Comparison of ENCODE assay signal across 9 cellular contexts in the genomic region with DNA sequence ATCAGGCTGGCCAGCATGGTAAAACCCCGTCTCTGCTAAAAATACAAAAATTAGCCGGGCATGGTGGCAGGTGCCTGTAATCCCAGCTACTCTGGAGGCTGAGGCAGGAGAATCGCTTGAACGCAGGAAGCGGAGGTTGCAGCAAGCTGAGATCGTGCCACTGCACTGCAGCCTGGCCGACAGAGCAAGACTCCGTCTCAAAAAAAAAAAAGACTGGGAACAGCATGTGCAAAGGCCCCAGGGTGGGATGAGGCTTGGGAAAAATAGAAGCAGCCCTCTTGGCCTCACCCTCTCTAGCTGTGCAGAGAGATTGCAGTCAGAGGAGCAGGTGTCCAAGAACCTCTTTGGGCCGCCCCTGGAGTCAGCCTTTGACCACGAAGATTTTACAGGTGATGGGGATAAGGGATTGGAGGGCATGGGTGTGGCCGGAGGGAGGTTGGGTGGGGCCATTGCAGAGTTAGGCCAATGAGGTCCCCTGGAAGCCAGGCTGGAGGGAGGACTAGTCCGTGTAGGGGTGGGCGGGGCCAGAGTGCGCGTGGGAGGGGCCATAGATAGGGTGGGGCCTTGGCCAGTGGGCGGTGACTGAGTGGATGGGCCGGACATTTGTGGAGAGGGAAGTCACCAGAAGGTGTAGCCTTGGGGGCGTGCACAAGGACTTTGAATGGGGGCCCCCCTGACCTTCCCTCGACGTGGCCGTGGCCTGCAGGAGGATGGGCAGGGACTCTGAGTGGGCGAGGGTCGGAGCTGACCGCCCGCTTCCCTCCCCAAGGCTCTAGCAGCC. TPM values are rescaled to one million over a fixed set of nuclear protein-coding genes. Genes with fewer than 3 reads are reported as not detected.
DNase-seq lines count a peak whose midpoint lies in the region; ATAC-seq and TF ChIP-seq lines count a peak whose summit lies in the region.
"Had no signal": no experiment of that assay in that cellular context is flagged by ENCODE, and none has a peak within 500 bp of the region (broad histone marks: within the 10 kb centered on the region; RNA-seq: fewer than 3 reads in every experiment).

No MANE protein-coding gene starts in this region.

- no peaks in the 10 kb centered on the region for H3K9me2 ChIP-seq in Karpas-422 (replicated peaks; ENCODE audit: insufficient read depth, low read length)

- intact Hi-C loops in activated CD4-positive, alpha-beta memory T cell treated with anti-CD3 and anti-CD28 coated beads for 36 hours (cut with micrococcal nuclease), result no loop called here

- TF ChIP-seq CTCF in foreskin keratinocyte (conservative IDR thresholded peaks at IDR 0.05) (no peak), parathyroid adenoma (IDR thresholded peaks at IDR 0.05) (no peak)

- H3K9ac ChIP-seq in Karpas-422 (ENCODE audit: low read length) (no peak overlapping the region), parathyroid adenoma (no peak overlapping the region)

- no peaks in the 10 kb centered on the region for H3K9me3 ChIP-seq in CD4-positive, CD25-positive, alpha-beta regulatory T cell (ENCODE audit: control insufficient read depth in 2 of 2, low read length in 2 of 2)
- H3K9me3 ChIP-seq in Karpas-422 (ENCODE audit: low read length), result no peaks in the 10 kb centered on the region
- H3K9me3 ChIP-seq in parathyroid adenoma (ENCODE audit: control insufficient read depth, low read length), result no peaks in the 10 kb centered on the region

- ATAC-seq in CD4-positive, CD25-positive, alpha-beta regulatory T cell (ENCODE audit: low read depth in 2 of 2), result peak; percentile 24 to 43
- peak; percentile 78 for ATAC-seq in foreskin keratinocyte

- no peaks in the 10 kb centered on the region for H3K27me3 Mint-ChIP-seq in CD4-positive, CD25-positive, alpha-beta regulatory T cell
- H3K27me3 Mint-ChIP-seq in activated CD4-positive, alpha-beta memory T cell treated with anti-CD3 and anti-CD28 coated beads for 36 hours, result no peaks in the 10 kb centered on the region

- no peaks in the 10 kb centered on the region for H3K27me3 ChIP-seq in CD4-positive, CD25-positive, alpha-beta regulatory T cell (ENCODE audit: control insufficient read depth, insufficient read depth, low read length)
- no peaks in the 10 kb centered on the region for H3K27me3 ChIP-seq in Karpas-422 (ENCODE audit: low read length)
- H3K27me3 ChIP-seq in foreskin keratinocyte, result no peaks in the 10 kb centered on the region
- H3K27me3 ChIP-seq in parathyroid adenoma (ENCODE audit: control insufficient read depth, insufficient read depth, low read length), result no peaks in the 10 kb centered on the region

- H3K4me1 Mint-ChIP-seq in CD4-positive, CD25-positive, alpha-beta regulatory T cell, result peaks cover 0 to 22% (median 10%) of the 10 kb centered on the region in 4 donors
- H3K4me1 Mint-ChIP-seq in activated CD4-positive, alpha-beta memory T cell treated with anti-CD3 and anti-CD28 coated beads for 36 hours (ENCODE audit: low read depth), result peaks cover 8% of the 10 kb centered on the region

- H3K79me2 ChIP-seq in Karpas-422 (ENCODE audit: low read length) (no peaks in the 10 kb centered on the region), parathyroid adenoma (no peaks in the 10 kb centered on the region)

- H3K4me3 ChIP-seq in CD4-positive, CD25-positive, alpha-beta regulatory T cell (ENCODE audit: low read depth, low read length), result no peak overlapping the region
- H3K4me3 ChIP-seq in Karpas-422 (ENCODE audit: low read length) (no peak overlapping the region), parathyroid adenoma (ENCODE audit: low read depth, low read length) (no peak overlapping the region)

- H3K9me3 Mint-ChIP-seq in CD4-positive, CD25-positive, alpha-beta regulatory T cell, result no peaks in the 10 kb centered on the region
- H3K9me3 Mint-ChIP-seq in activated CD4-positive, alpha-beta memory T cell treated with anti-CD3 and anti-CD28 coated beads for 36 hours, result no peaks in the 10 kb centered on the region

- DNase-seq in CD4-positive, CD25-positive, alpha-beta regulatory T cell, result peak in 1 of 3 donors; percentile 41
- DNase-seq in Karpas-422 (peak; percentile 93), foreskin keratinocyte (peak in 1 of 2 donors; percentile 77), NCI-H2081 (lab: John Stamatoyannopoulos, UW) (no peak), DMS114 treated with DMSO at 0.1 percent for 48 hours (lab: John Stamatoyannopoulos, UW; ENCODE audit: unreplicated experiment) (no peak), GM19238 (ENCODE audit: insufficient read length, low spot score) (no peak)
- peak; percentile 65 for DNase-seq in activated CD4-positive, alpha-beta memory T cell treated with anti-CD3 and anti-CD28 coated beads for 36 hours

- peak overlapping the region in 1 of 3 donors; percentile 47 for H3K27ac Mint-ChIP-seq in CD4-positive, CD25-positive, alpha-beta regulatory T cell
- H3K27ac Mint-ChIP-seq in activated CD4-positive, alpha-beta memory T cell treated with anti-CD3 and anti-CD28 coated beads for 36 hours, result no peak overlapping the region

- CTCF ChIA-PET in activated CD4-positive, alpha-beta memory T cell treated with anti-CD3 and anti-CD28 coated beads for 36 hours (lab: Charles Lee), result no interaction called here

- H3K4me3 Mint-ChIP-seq in CD4-positive, CD25-positive, alpha-beta regulatory T cell, result no peak overlapping the region
- H3K4me3 Mint-ChIP-seq in activated CD4-positive, alpha-beta memory T cell treated with anti-CD3 and anti-CD28 coated beads for 36 hours, result no peak overlapping the region

- H3K4me1 ChIP-seq in CD4-positive, CD25-positive, alpha-beta regulatory T cell (ENCODE audit: control insufficient read depth, insufficient read depth, low read length, poor library complexity, severe bottlenecking), result peaks cover 5% of the 10 kb centered on the region
- no peaks in the 10 kb centered on the region for H3K4me1 ChIP-seq in Karpas-422 (ENCODE audit: low read length)
- no peaks in the 10 kb centered on the region for H3K4me1 ChIP-seq in foreskin keratinocyte
- H3K4me1 ChIP-seq in parathyroid adenoma, result peaks cover 4% of the 10 kb centered on the region

- H3K4me2 ChIP-seq in Karpas-422 (ENCODE audit: low read depth, low read length, poor library complexity, severe bottlenecking), result no peak overlapping the region
- H3K4me2 ChIP-seq in parathyroid adenoma (ENCODE audit: low read length), result peak overlapping the region; percentile 50

- H3K36me3 Mint-ChIP-seq in CD4-positive, CD25-positive, alpha-beta regulatory T cell, result peaks cover 21% of the 10 kb centered on the region
- H3K36me3 Mint-ChIP-seq in activated CD4-positive, alpha-beta memory T cell treated with anti-CD3 and anti-CD28 coated beads for 36 hours, result peaks cover 42% of the 10 kb centered on the region

- H2AFZ ChIP-seq in Karpas-422 (ENCODE audit: low read length), result no peak overlapping the region
- peak overlapping the region; percentile 42 for H2AFZ ChIP-seq in parathyroid adenoma

- POLR2A ChIA-PET in activated CD4-positive, alpha-beta memory T cell treated with anti-CD3 and anti-CD28 coated beads for 36 hours (lab: Charles Lee), result no interaction called here

- H3K27ac ChIP-seq in CD4-positive, CD25-positive, alpha-beta regulatory T cell (ENCODE audit: insufficient read depth, low read length, poor library complexity, severe bottlenecking), result no peak overlapping the region
- H3K27ac ChIP-seq in Karpas-422 (ENCODE audit: low read length) (no peak overlapping the region), foreskin keratinocyte (no peak overlapping the region), parathyroid adenoma (no peak overlapping the region)

- H3K36me3 ChIP-seq in CD4-positive, CD25-positive, alpha-beta regulatory T cell (ENCODE audit: control insufficient read depth, insufficient read depth, low read length), result peaks cover 33% of the 10 kb centered on the region
- H3K36me3 ChIP-seq in Karpas-422 (ENCODE audit: insufficient read depth, low read length) (no peaks in the 10 kb centered on the region), parathyroid adenoma (ENCODE audit: control insufficient read depth, insufficient read depth, low read length) (no peaks in the 10 kb centered on the region)

- no peaks in the 10 kb centered on the region; the same call in 1 of the 2 replicates for H4K20me1 ChIP-seq in Karpas-422 (ENCODE audit: insufficient read depth, low read depth, low read length)

RNA-seq across cellular contexts. Expression of a gene that starts 16.9 kb away (rescaled TPM):
- 0.47 TPM for total RNA-seq in CD4-positive, CD25-positive, alpha-beta regulatory T cell
- under 1 TPM in 1 of 4 donors, not detected in 3; 0.27 TPM for polyA plus RNA-seq in CD4-positive, CD25-positive, alpha-beta regulatory T cell
- not detected in 2 replicates for total RNA-seq in Karpas-422 (2014; rRNA removed; shearing (Covaris generic); ENCODE audit: low replicate concordance)
- total RNA-seq in activated CD4-positive, alpha-beta memory T cell treated with anti-CD3 and anti-CD28 coated beads for 36 hours, result under 1 TPM; 0.26 to 0.34 TPM
- 6.5 and 11.5 TPM in 2 replicates for total RNA-seq in foreskin keratinocyte
- 5.7 and 7.9 TPM in 2 replicates for polyA plus RNA-seq in foreskin keratinocyte
- total RNA-seq: temporal lobe had no signal

RNA-seq across cellular contexts. Expression of a gene that starts 26.8 kb away (rescaled TPM):
- 71.9 TPM for total RNA-seq in CD4-positive, CD25-positive, alpha-beta regulatory T cell
- polyA plus RNA-seq in CD4-positive, CD25-positive, alpha-beta regulatory T cell, result 10 to 100 TPM in 3 of 4 donors, 1 to 10 TPM in 1; 8.3 to 16.6 (median 13.7) TPM
- total RNA-seq in Karpas-422 (2014; rRNA removed; shearing (Covaris generic); ENCODE audit: low replicate concordance), result 16.6 and 40.4 TPM in 2 replicates
- total RNA-seq in activated CD4-positive, alpha-beta memory T cell treated with anti-CD3 and anti-CD28 coated beads for 36 hours, result 10 to 100 TPM; 54.3 to 54.5 TPM
- total RNA-seq in foreskin keratinocyte, result 6.2 and 8.8 TPM in 2 replicates
- polyA plus RNA-seq in foreskin keratinocyte, result 6.3 and 9.9 TPM in 2 replicates

RNA-seq across cellular contexts. Expression of a gene that starts 43.3 kb away (rescaled TPM):
- 5.5 TPM for total RNA-seq in CD4-positive, CD25-positive, alpha-beta regulatory T cell
- polyA plus RNA-seq in CD4-positive, CD25-positive, alpha-beta regulatory T cell, result 1 to 10 TPM; 1.5 to 5.4 (median 2.2) TPM
- not detected in 2 replicates for total RNA-seq in Karpas-422 (2014; rRNA removed; shearing (Covaris generic); ENCODE audit: low replicate concordance)
- total RNA-seq in activated CD4-positive, alpha-beta memory T cell treated with anti-CD3 and anti-CD28 coated beads for 36 hours, result 1 to 10 TPM; 6.8 to 8.3 TPM
- total RNA-seq in foreskin keratinocyte, result 0.14 and 0.51 TPM in 2 replicates
- polyA plus RNA-seq in foreskin keratinocyte, result 0.32 and 0.44 TPM in 2 replicates
- total RNA-seq: temporal lobe had no signal

RNA-seq across cellular contexts. Expression of a gene that starts 58.8 kb away (rescaled TPM):
- total RNA-seq in CD4-positive, CD25-positive, alpha-beta regulatory T cell, result 47.6 TPM
- polyA plus RNA-seq in CD4-positive, CD25-positive, alpha-beta regulatory T cell, result 10 to 100 TPM; 14.0 to 26.6 (median 20.1) TPM
- 22.9 and 34.6 TPM in 2 replicates for total RNA-seq in Karpas-422 (2014; rRNA removed; shearing (Covaris generic); ENCODE audit: low replicate concordance)
- 10 to 100 TPM; 63.0 to 71.2 TPM for total RNA-seq in activated CD4-positive, alpha-beta memory T cell treated with anti-CD3 and anti-CD28 coated beads for 36 hours
- 23.5 and 25.3 TPM in 2 replicates for total RNA-seq in foreskin keratinocyte
- polyA plus RNA-seq in foreskin keratinocyte, result 28.4 and 35.9 TPM in 2 replicates

Comparison
In these comparisons a context has a peak if more than half of its experiments do, and no peak if none do; other contexts are left out.
1. DNase-seq: peak in Karpas-422 (single experiment) and activated CD4-positive, alpha-beta memory T cell treated with anti-CD3 and anti-CD28 coated beads for 36 hours (single experiment); none in NCI-H2081 (0 of 2), DMS114 treated with DMSO at 0.1 percent for 48 hours (single experiment) and GM19238 (single experiment).